10 cellular contexts compared by ENCODE assay signal in genomic region chr7:123492485-123492884, GRCh38. TPM values are rescaled to one million over a fixed set of nuclear protein-coding genes. Genes with fewer than 3 reads are reported as not detected.
DNase-seq lines count a peak whose midpoint lies in the region; ATAC-seq and TF ChIP-seq lines count a peak whose summit lies in the region.
"Had no signal": no experiment of that assay in that cellular context is flagged by ENCODE, and none has a peak within 500 bp of the region (broad histone marks: within the 10 kb centered on the region; RNA-seq: fewer than 3 reads in every experiment).

No MANE protein-coding gene starts in this region.

- CTCF ChIA-PET in activated CD4-positive, alpha-beta memory T cell treated with anti-CD3 and anti-CD28 coated beads, Interleukin-2, amount 10 ng/mL, durations not matched to agents 7 days and 5 days (lab: Charles Lee) = interaction anchor here (1.0 to 1.1 kb wide), 2 partner anchors 43 to 132 kb away, joined by 3 read pairs; no protein-coding TSS in a partner anchor

- H3K27ac Mint-ChIP-seq in activated CD4-positive, alpha-beta memory T cell treated with anti-CD3 and anti-CD28 coated beads, Interleukin-2, amount 10 ng/mL, durations not matched to agents 7 days and 5 days = no peak overlapping the region

- H3K9me3 Mint-ChIP-seq in activated CD4-positive, alpha-beta memory T cell treated with anti-CD3 and anti-CD28 coated beads, Interleukin-2, amount 10 ng/mL, durations not matched to agents 7 days and 5 days = no peaks in the 10 kb centered on the region

- H3K4me1 Mint-ChIP-seq in activated CD4-positive, alpha-beta memory T cell treated with anti-CD3 and anti-CD28 coated beads, Interleukin-2, amount 10 ng/mL, durations not matched to agents 7 days and 5 days = no peaks in the 10 kb centered on the region

- no peaks in the 10 kb centered on the region for H3K36me3 Mint-ChIP-seq in activated CD4-positive, alpha-beta memory T cell treated with anti-CD3 and anti-CD28 coated beads, Interleukin-2, amount 10 ng/mL, durations not matched to agents 7 days and 5 days (ENCODE audit: low read depth)

- ATAC-seq in GM19452 (IDR thresholded peaks at IDR 0.05; ENCODE audit: unreplicated experiment) = peak; percentile 70
- ATAC-seq in HG03095 (IDR thresholded peaks at IDR 0.05; ENCODE audit: unreplicated experiment) = peak; percentile 71

- H3K27me3 Mint-ChIP-seq in activated CD4-positive, alpha-beta memory T cell treated with anti-CD3 and anti-CD28 coated beads, Interleukin-2, amount 10 ng/mL, durations not matched to agents 7 days and 5 days = peaks cover 5% of the 10 kb centered on the region

- POLR2A ChIA-PET in activated CD4-positive, alpha-beta memory T cell treated with anti-CD3 and anti-CD28 coated beads, Interleukin-2, amount 10 ng/mL, durations not matched to agents 7 days and 5 days (lab: Charles Lee) = no interaction called here

- no peak overlapping the region for H3K4me3 Mint-ChIP-seq in activated CD4-positive, alpha-beta memory T cell treated with anti-CD3 and anti-CD28 coated beads, Interleukin-2, amount 10 ng/mL, durations not matched to agents 7 days and 5 days

- DNase-seq in AG10803 (ENCODE audit: low read depth) (no peak), amniotic epithelial cell (ENCODE audit: low read depth) (peak; percentile 12), NCI-H446 treated with DMSO at 0.1 percent for 48 hours (lab: John Stamatoyannopoulos, UW) (no peak), medulla oblongata (ENCODE audit: extremely low spot score) (no peak)
- DNase-seq in stimulated activated naive CD4-positive, alpha-beta T cell treated with Interleukin-2 at 50 U/mL for 16 hours (lab: John Stamatoyannopoulos, UW) = no peak
- DNase-seq in activated CD4-positive, alpha-beta memory T cell treated with anti-CD3 and anti-CD28 coated beads, Interleukin-2, amount 10 ng/mL, durations not matched to agents 7 days and 5 days = no peak
- DNase-seq: amniotic stem cell had no signal

- no peak overlapping the region for H3K4me3 ChIP-seq in AG10803 (ENCODE audit: low read length)
- H3K4me3 ChIP-seq: SK-N-MC had no signal

- TF ChIP-seq CTCF in AG10803 (conservative IDR thresholded peaks at IDR 0.05; ENCODE audit: low read length) = peak; percentile 16; the same call in 1 of the 2 replicates

RNA-seq across cellular contexts. Expression of gene IQUB, which starts 41.9 kb away (rescaled TPM):
- total RNA-seq in activated CD4-positive, alpha-beta memory T cell treated with anti-CD3 and anti-CD28 coated beads, Interleukin-2, amount 10 ng/mL, durations not matched to agents 7 days and 5 days = not detected
